11 cellular contexts compared by ENCODE assay signal in the genomic region with DNA sequence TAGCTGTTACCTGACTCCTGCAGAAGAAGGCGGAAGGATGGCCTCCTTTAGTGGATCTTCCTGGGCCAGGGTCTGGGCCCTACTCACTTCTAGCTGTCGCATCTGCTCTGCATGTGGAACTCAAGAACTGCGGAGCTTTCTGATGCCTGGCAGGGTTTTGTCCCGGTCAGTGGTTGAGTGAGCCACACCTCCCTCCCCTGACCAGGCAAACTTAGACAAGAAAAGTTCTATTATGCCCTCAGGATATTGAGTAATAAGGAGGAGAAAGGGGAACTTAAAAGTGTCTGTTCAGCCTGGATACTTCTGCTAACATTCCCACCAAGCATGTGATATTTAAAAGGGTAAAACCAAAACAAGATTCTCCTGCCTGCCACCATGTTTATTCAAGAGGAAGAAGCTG. TPM values are rescaled to one million over a fixed set of nuclear protein-coding genes. Genes with fewer than 3 reads are reported as not detected.
DNase-seq lines count a peak whose midpoint lies in the region; ATAC-seq and TF ChIP-seq lines count a peak whose summit lies in the region.
"Had no signal": no experiment of that assay in that cellular context is flagged by ENCODE, and none has a peak within 500 bp of the region (broad histone marks: within the 10 kb centered on the region; RNA-seq: fewer than 3 reads in every experiment).

TSS of gene FYB1 (minus strand) at position 131 of the 400 bp plus-strand sequence. CDS start 16,603 bp downstream, outside the sequence.

- 65 to 84% methylated on average over 4 of the region's 4 CpGs for WGBS in upper lobe of left lung, 2 donors

- H3K27ac Mint-ChIP-seq in activated CD8-positive, alpha-beta memory T cell treated with anti-CD3 and anti-CD28 coated beads, Interleukin-2, amount 10 ng/mL, durations not matched to agents 7 days and 5 days: peak within 1 kb of the TSS; percentile 45
- H3K27ac Mint-ChIP-seq in progenitor cell of endocrine pancreas: no peak within 1 kb of the TSS
- H3K27ac Mint-ChIP-seq: B cell had no signal

- H3K27me3 Mint-ChIP-seq in activated CD8-positive, alpha-beta memory T cell treated with anti-CD3 and anti-CD28 coated beads, Interleukin-2, amount 10 ng/mL, durations not matched to agents 7 days and 5 days: no peaks in the 10 kb centered on the region
- no peaks in the 10 kb centered on the region for H3K27me3 Mint-ChIP-seq in progenitor cell of endocrine pancreas

- no peak within 1 kb of the TSS for H3K4me3 Mint-ChIP-seq in activated CD8-positive, alpha-beta memory T cell treated with anti-CD3 and anti-CD28 coated beads, Interleukin-2, amount 10 ng/mL, durations not matched to agents 7 days and 5 days
- H3K4me3 Mint-ChIP-seq in progenitor cell of endocrine pancreas (ENCODE audit: low read depth): no peak within 1 kb of the TSS
- H3K4me3 Mint-ChIP-seq: B cell had no signal

- TF ChIP-seq EP300 in upper lobe of left lung (IDR thresholded peaks at IDR 0.05): peak in 1 of 4 donors; percentile 13

- TF ChIP-seq POLR2A in upper lobe of left lung (IDR thresholded peaks at IDR 0.05): peak in 1 of 4 donors; percentile 64

- no peak for TF ChIP-seq CTCF in upper lobe of left lung (IDR thresholded peaks at IDR 0.05)
- no peak for TF ChIP-seq CTCF in progenitor cell of endocrine pancreas (IDR thresholded peaks at IDR 0.05; ENCODE audit: unreplicated experiment)

- ATAC-seq in activated CD8-positive, alpha-beta memory T cell treated with anti-CD3 and anti-CD28 coated beads, Interleukin-2, amount 10 ng/mL, durations not matched to agents 7 days and 5 days: no peak
- ATAC-seq in left lobe of liver: peak; percentile 26
- ATAC-seq in upper lobe of left lung (ENCODE audit: low FRiP score in 2 of 2): peak; percentile 70 to 81

- H3K9me3 Mint-ChIP-seq in activated CD8-positive, alpha-beta memory T cell treated with anti-CD3 and anti-CD28 coated beads, Interleukin-2, amount 10 ng/mL, durations not matched to agents 7 days and 5 days (ENCODE audit: low read depth): no peaks in the 10 kb centered on the region
- H3K9me3 Mint-ChIP-seq in progenitor cell of endocrine pancreas (ENCODE audit: low read depth): no peaks in the 10 kb centered on the region

- H3K4me1 ChIP-seq in upper lobe of left lung: peaks cover 0 to 14% (median 0%) of the 10 kb centered on the region in 4 donors
- H3K4me1 ChIP-seq: SJCRH30 had no signal

- CTCF ChIA-PET in activated CD8-positive, alpha-beta memory T cell treated with anti-CD3 and anti-CD28 coated beads, Interleukin-2, amount 10 ng/mL, durations not matched to agents 7 days and 5 days (lab: Charles Lee): interaction anchor here (0.7 to 10.9 kb wide), 9 partner anchors 8 to 1462 kb away, joined by 3 to 181 read pairs (median 3); no protein-coding TSS in a partner anchor

- peak within 1 kb of the TSS; percentile 37 for H3K27ac ChIP-seq in angular gyrus (ENCODE audit: low read depth, low read length)
- H3K27ac ChIP-seq in upper lobe of left lung: peak within 1 kb of the TSS; percentile 42 to 77 (median 60)
- H3K27ac ChIP-seq: SJCRH30 had no signal

- H3K9me3 ChIP-seq in upper lobe of left lung: no peaks in the 10 kb centered on the region
- H3K9me3 ChIP-seq: SJCRH30 had no signal

- H3K36me3 ChIP-seq in upper lobe of left lung: no peaks in the 10 kb centered on the region
- H3K36me3 ChIP-seq: SJCRH30 had no signal

- H3K27me3 ChIP-seq in upper lobe of left lung: no peaks in the 10 kb centered on the region
- H3K27me3 ChIP-seq: SJCRH30 had no signal

- DNase-seq in activated CD8-positive, alpha-beta memory T cell treated with anti-CD3 and anti-CD28 coated beads, Interleukin-2, amount 10 ng/mL, durations not matched to agents 7 days and 5 days: no peak
- no peak for DNase-seq in activated CD8-positive, alpha-beta memory T cell treated with anti-CD3 and anti-CD28 coated beads for 24 hours
- peak; percentile 52 for DNase-seq in left lobe of liver (ENCODE audit: low spot score)
- DNase-seq in upper lobe of left lung: peak in 1 of 2 donors; percentile 73
- no peak for DNase-seq in NCI-H1694 treated with DMSO at 0.1 percent for 48 hours (lab: John Stamatoyannopoulos, UW)
- no peak for DNase-seq in NCI-H2029 treated with DMSO at 0.1 percent for 48 hours (lab: John Stamatoyannopoulos, UW)
- DNase-seq in progenitor cell of endocrine pancreas (ENCODE audit: low spot score, unreplicated experiment): no peak
- DNase-seq: effector memory CD4-positive, alpha-beta T cell; SJCRH30 had no signal

- peaks cover 47% of the 10 kb centered on the region for H3K4me1 Mint-ChIP-seq in activated CD8-positive, alpha-beta memory T cell treated with anti-CD3 and anti-CD28 coated beads, Interleukin-2, amount 10 ng/mL, durations not matched to agents 7 days and 5 days
- H3K4me1 Mint-ChIP-seq in progenitor cell of endocrine pancreas (ENCODE audit: low read depth): peaks cover 22% of the 10 kb centered on the region
- H3K4me1 Mint-ChIP-seq: B cell had no signal

- peaks cover 3% of the 10 kb centered on the region for H3K36me3 Mint-ChIP-seq in activated CD8-positive, alpha-beta memory T cell treated with anti-CD3 and anti-CD28 coated beads, Interleukin-2, amount 10 ng/mL, durations not matched to agents 7 days and 5 days
- H3K36me3 Mint-ChIP-seq in progenitor cell of endocrine pancreas (ENCODE audit: insufficient read depth): no peaks in the 10 kb centered on the region

- H3K4me3 ChIP-seq in upper lobe of left lung: peak within 1 kb of the TSS in 3 of 4 donors; percentile 26 to 45 (median 32)
- H3K4me3 ChIP-seq: SJCRH30 had no signal

RNA-seq across cellular contexts. Expression of gene FYB1, which starts in this region (rescaled TPM):
- 100 to 1,000 TPM; 198 to 270 TPM for total RNA-seq in activated CD8-positive, alpha-beta memory T cell treated with anti-CD3 and anti-CD28 coated beads, Interleukin-2, amount 10 ng/mL, durations not matched to agents 7 days and 5 days
- total RNA-seq in left lobe of liver (4.4 TPM), upper lobe of left lung (10 to 100 TPM; 24.0 to 97.4 (median 42.5) TPM), progenitor cell of endocrine pancreas (not detected in 2 replicates)
- total RNA-seq: SJCRH30 had no signal
